Comparison of ENCODE assay signal across 8 cellular contexts in genomic region chr12:109270494-109270893, GRCh38. TPM values are rescaled to one million over a fixed set of nuclear protein-coding genes. Genes with fewer than 3 reads are reported as not detected.
"Had no signal": no experiment of that assay in that cellular context is flagged by ENCODE, and none has a peak within 500 bp of the region (broad histone marks: within the 10 kb centered on the region; RNA-seq: fewer than 3 reads in every experiment).

No MANE protein-coding gene starts in this region.

- H3K4me3 ChIP-seq: K562 had no signal

- H3K27ac ChIP-seq: HL-60, KMS-11 had no signal

- H3K4me2 ChIP-seq: KMS-11 had no signal

- DNase-seq: IMR-90, KBM-7, KG1 had no signal

RNA-seq across cellular contexts. Expression of gene FOXN4, which starts 38.6 kb away (rescaled TPM):
- total RNA-seq: HT-29, HT1080, IMR-90, K562 had no signal
